Comparison of ENCODE assay signal across 8 cellular contexts in the genomic region with DNA sequence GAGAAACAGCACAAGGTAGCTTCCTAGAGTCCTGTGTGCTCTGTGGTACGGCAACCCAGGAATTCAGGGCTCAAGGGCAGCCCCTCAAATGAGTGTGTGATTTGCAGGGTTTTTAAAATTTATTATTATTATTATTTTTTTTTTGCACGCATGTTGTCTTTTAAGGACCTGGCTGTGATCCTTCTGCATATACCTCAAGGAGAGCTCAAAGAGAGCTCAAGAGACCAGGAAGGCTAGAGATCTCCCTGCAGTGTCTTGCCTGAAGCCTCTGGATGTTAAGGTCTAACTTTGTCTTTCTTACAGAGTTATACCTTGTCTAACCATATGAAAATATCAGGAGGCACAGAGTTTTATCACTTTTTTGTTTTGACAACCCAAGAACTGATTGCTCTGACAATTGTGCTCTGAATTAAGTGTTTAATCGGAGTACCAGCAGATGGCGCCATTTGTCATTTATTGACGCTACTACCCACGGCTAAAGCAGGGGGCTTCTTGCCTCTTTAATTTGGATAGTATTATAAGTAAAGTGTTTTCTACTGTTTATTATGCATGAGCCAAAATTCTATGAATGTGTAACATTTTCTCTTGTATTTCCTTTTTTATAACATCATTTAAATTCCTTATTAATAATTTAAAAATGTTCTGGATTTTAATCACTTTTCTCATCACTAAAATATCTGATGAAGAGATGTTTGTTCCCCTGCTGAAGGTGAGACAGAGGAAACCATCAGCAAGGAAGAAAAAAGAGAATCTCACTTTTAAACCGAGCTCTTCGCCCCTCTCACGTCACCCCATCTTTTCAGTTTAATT. TPM values are rescaled to one million over a fixed set of nuclear protein-coding genes. Genes with fewer than 3 reads are reported as not detected.
A peak's percentile ranks its signal among the peaks of the same experiment; 100 is the strongest.
DNase-seq lines count a peak whose midpoint lies in the region; ATAC-seq and TF ChIP-seq lines count a peak whose summit lies in the region.

No MANE protein-coding gene starts in this region.

- peaks cover 14% of the 10 kb centered on the region for H3K4me1 Mint-ChIP-seq in glutamatergic neuron (ENCODE audit: low read depth, unreplicated experiment)

- no peak overlapping the region for H3K4me3 ChIP-seq in LNCaP clone FGC (ENCODE audit: low read depth, low read length)

- no peak for ATAC-seq in GM21737 (IDR thresholded peaks at IDR 0.05; ENCODE audit: unreplicated experiment)

- H3K27me3 Mint-ChIP-seq in glutamatergic neuron (ENCODE audit: unreplicated experiment), result peaks cover 4% of the 10 kb centered on the region

- peak; percentile 72 for TF ChIP-seq CTCF in LNCaP clone FGC (IDR thresholded peaks at IDR 0.05; ENCODE audit: control insufficient read depth, extremely low read depth, insufficient read depth)
- TF ChIP-seq CTCF in glutamatergic neuron (IDR thresholded peaks at IDR 0.05; ENCODE audit: partially characterized antibody, unreplicated experiment), result peak; percentile 85

- no peak overlapping the region for H3K27ac Mint-ChIP-seq in glutamatergic neuron (ENCODE audit: unreplicated experiment)

- H3K4me3 Mint-ChIP-seq in glutamatergic neuron (ENCODE audit: unreplicated experiment), result no peak overlapping the region

- DNase-seq in AG20443 (ENCODE audit: low spot score), result peak; percentile 46
- peak; percentile 14 for DNase-seq in GM19240 (ENCODE audit: insufficient read length, low spot score)
- peak; percentile 8 for DNase-seq in LNCaP clone FGC (ENCODE audit: low read depth)
- DNase-seq in SHP77 treated with DMSO at 0.1 percent for 48 hours (lab: John Stamatoyannopoulos, UW), result peak; percentile 21
- DNase-seq in activated gamma-delta T cell treated with anti-CD3 and anti-CD28 coated beads, Interleukin-2, amount 50 U/mL, for 16 hours (ENCODE audit: low read depth), result peak; percentile 51
- DNase-seq in glutamatergic neuron, result peak; percentile 65
- peak; percentile 52 for DNase-seq in renal cortical epithelial cell (ENCODE audit: low read depth)

- peaks cover 2% of the 10 kb centered on the region for H3K9me3 Mint-ChIP-seq in glutamatergic neuron (ENCODE audit: unreplicated experiment)

- H3K36me3 Mint-ChIP-seq in glutamatergic neuron (ENCODE audit: unreplicated experiment), result no peaks in the 10 kb centered on the region

RNA-seq across cellular contexts. Expression of a gene that starts 35.8 kb away (rescaled TPM):
- total RNA-seq in glutamatergic neuron (ENCODE audit: unreplicated experiment), result 16.5 TPM
- total RNA-seq in renal cortical epithelial cell, result 52.3 and 58.3 TPM in 2 replicates

Comparison
In these comparisons a context has a peak if more than half of its experiments do, and no peak if none do; other contexts are left out.
1. DNase-seq: peak in every context shown above with its lines; median percentile 65 in glutamatergic neuron; 52 in renal cortical epithelial cell; 51 in activated gamma-delta T cell treated with anti-CD3 and anti-CD28 coated beads, Interleukin-2, amount 50 U/mL, for 16 hours; 46 in AG20443; 21 in SHP77 treated with DMSO at 0.1 percent for 48 hours; 14 in GM19240; 8 in LNCaP clone FGC.